ENCODE assay signal across 1 cellular context in genomic region chr6:135192256-135193174, GRCh38.
TF ChIP-seq lines count a peak whose summit lies in the region.

No MANE protein-coding gene starts in this region.

TF ChIP-seq in K562, 482 proteins besides CTCF, POLR2A, EP300 and RAD21 (continued from another document and continues in another):
- TF ChIP-seq, protein P1, sequence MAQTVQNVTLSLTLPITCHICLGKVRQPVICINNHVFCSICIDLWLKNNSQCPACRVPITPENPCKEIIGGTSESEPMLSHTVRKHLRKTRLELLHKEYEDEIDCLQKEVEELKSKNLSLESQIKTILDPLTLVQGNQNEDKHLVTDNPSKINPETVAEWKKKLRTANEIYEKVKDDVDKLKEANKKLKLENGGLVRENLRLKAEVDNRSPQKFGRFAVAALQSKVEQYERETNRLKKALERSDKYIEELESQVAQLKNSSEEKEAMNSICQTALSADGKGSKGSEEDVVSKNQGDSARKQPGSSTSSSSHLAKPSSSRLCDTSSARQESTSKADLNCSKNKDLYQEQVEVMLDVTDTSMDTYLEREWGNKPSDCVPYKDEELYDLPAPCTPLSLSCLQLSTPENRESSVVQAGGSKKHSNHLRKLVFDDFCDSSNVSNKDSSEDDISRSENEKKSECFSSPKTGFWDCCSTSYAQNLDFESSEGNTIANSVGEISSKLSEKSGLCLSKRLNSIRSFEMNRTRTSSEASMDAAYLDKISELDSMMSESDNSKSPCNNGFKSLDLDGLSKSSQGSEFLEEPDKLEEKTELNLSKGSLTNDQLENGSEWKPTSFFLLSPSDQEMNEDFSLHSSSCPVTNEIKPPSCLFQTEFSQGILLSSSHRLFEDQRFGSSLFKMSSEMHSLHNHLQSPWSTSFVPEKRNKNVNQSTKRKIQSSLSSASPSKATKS (CRISPR knock-in tag; IDR thresholded peaks at IDR 0.05), result peak; percentile 29; the same call in 1 of the 2 replicates
- TF ChIP-seq, protein P2, sequence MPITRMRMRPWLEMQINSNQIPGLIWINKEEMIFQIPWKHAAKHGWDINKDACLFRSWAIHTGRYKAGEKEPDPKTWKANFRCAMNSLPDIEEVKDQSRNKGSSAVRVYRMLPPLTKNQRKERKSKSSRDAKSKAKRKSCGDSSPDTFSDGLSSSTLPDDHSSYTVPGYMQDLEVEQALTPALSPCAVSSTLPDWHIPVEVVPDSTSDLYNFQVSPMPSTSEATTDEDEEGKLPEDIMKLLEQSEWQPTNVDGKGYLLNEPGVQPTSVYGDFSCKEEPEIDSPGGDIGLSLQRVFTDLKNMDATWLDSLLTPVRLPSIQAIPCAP (CRISPR knock-in tag; IDR thresholded peaks at IDR 0.05; ENCODE audit: borderline replicate concordance), result no peak
- TF ChIP-seq, protein P3, sequence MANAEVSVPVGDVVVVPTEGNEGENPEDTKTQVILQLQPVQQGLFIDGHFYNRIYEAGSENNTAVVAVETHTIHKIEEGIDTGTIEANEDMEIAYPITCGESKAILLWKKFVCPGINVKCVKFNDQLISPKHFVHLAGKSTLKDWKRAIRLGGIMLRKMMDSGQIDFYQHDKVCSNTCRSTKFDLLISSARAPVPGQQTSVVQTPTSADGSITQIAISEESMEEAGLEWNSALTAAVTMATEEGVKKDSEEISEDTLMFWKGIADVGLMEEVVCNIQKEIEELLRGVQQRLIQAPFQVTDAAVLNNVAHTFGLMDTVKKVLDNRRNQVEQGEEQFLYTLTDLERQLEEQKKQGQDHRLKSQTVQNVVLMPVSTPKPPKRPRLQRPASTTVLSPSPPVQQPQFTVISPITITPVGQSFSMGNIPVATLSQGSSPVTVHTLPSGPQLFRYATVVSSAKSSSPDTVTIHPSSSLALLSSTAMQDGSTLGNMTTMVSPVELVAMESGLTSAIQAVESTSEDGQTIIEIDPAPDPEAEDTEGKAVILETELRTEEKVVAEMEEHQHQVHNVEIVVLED (CRISPR knock-in tag; IDR thresholded peaks at IDR 0.05), result no peak
- no peak for TF ChIP-seq POLR2B (IDR thresholded peaks at IDR 0.05; ENCODE audit: low read depth, partially characterized antibody)
- TF ChIP-seq THAP12 (CRISPR knock-in tag; IDR thresholded peaks at IDR 0.05), result 0 out of 2 replicates have a peak, but pooled peaks have one; percentile 37
- TF ChIP-seq ZNF668 (CRISPR knock-in tag; IDR thresholded peaks at IDR 0.05), result no peak; the same call in 1 of the 2 replicates
- TF ChIP-seq TBP (optimal IDR thresholded peaks at IDR 0.05; ENCODE audit: low read depth, low read length), result peak; percentile 76
- no peak for TF ChIP-seq ZNF263 (CRISPR knock-in tag; IDR thresholded peaks at IDR 0.05; ENCODE audit: borderline replicate concordance)
- no peak for TF ChIP-seq ELF4 (CRISPR knock-in tag; IDR thresholded peaks at IDR 0.05)
- 0 out of 2 replicates have a peak, but pooled peaks have one; percentile 16 for TF ChIP-seq ZBTB40 (IDR thresholded peaks at IDR 0.05)
- TF ChIP-seq ZBTB40 (CRISPR knock-in tag; IDR thresholded peaks at IDR 0.05), result no peak
- TF ChIP-seq U2AF2 (optimal IDR thresholded peaks at IDR 0.05; ENCODE audit: low read depth, low read length), result no peak
- no peak for TF ChIP-seq DNMT1 (IDR thresholded peaks at IDR 0.05)
- TF ChIP-seq ZNF143 (CRISPR knock-in tag; IDR thresholded peaks at IDR 0.05), result no peak
- TF ChIP-seq ARID4B (CRISPR knock-in tag; IDR thresholded peaks at IDR 0.05), result no peak
- no peak for TF ChIP-seq ZNF174 (CRISPR knock-in tag; IDR thresholded peaks at IDR 0.05)
- TF ChIP-seq RBM34 (IDR thresholded peaks at IDR 0.05; ENCODE audit: borderline replicate concordance, insufficient read depth, low read length), result no peak
- TF ChIP-seq ARHGAP35 (IDR thresholded peaks at IDR 0.05; ENCODE audit: partially characterized antibody), result no peak
- 0 out of 2 replicates have a peak, but pooled peaks have one; percentile 55 for TF ChIP-seq ZBTB17 (CRISPR knock-in tag; IDR thresholded peaks at IDR 0.05)
- TF ChIP-seq TAF1 (IDR thresholded peaks at IDR 0.05; ENCODE audit: control insufficient read depth, extremely low read depth, insufficient read depth, low read length, severe bottlenecking), result no peak
- TF ChIP-seq ZFPM2 (CRISPR knock-in tag; IDR thresholded peaks at IDR 0.05), result no peak
- TF ChIP-seq EGR1 (conservative IDR thresholded peaks at IDR 0.05), result no peak
- no peak for TF ChIP-seq CEBPG (CRISPR knock-in tag; IDR thresholded peaks at IDR 0.05)
- TF ChIP-seq CEBPG (tag; conservative IDR thresholded peaks at IDR 0.05 in 1 of 2, IDR thresholded peaks at IDR 0.05 in 1 of 2), result no peak
- TF ChIP-seq NELFE (IDR thresholded peaks at IDR 0.05; ENCODE audit: insufficient read depth, insufficient read length), result no peak
- no peak for TF ChIP-seq PHTF2 (CRISPR knock-in tag; IDR thresholded peaks at IDR 0.05)
- no peak for TF ChIP-seq ATF7 (IDR thresholded peaks at IDR 0.05)
- 0 out of 4 replicates have a peak, but pooled peaks have one; percentile 6 to 29 for TF ChIP-seq TEAD1 (CRISPR knock-in tag; IDR thresholded peaks at IDR 0.05)
- no peak for TF ChIP-seq SAP30 (IDR thresholded peaks at IDR 0.05; ENCODE audit: borderline replicate concordance, insufficient read depth, low read depth, low read length, poor library complexity, severe bottlenecking)
- TF ChIP-seq, protein P4, sequence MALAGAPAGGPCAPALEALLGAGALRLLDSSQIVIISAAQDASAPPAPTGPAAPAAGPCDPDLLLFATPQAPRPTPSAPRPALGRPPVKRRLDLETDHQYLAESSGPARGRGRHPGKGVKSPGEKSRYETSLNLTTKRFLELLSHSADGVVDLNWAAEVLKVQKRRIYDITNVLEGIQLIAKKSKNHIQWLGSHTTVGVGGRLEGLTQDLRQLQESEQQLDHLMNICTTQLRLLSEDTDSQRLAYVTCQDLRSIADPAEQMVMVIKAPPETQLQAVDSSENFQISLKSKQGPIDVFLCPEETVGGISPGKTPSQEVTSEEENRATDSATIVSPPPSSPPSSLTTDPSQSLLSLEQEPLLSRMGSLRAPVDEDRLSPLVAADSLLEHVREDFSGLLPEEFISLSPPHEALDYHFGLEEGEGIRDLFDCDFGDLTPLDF (CRISPR knock-in tag; IDR thresholded peaks at IDR 0.05), result no peak
- no peak for TF ChIP-seq ZNF583 (CRISPR knock-in tag; IDR thresholded peaks at IDR 0.05)
- no peak for TF ChIP-seq BCL6 (CRISPR knock-in tag; IDR thresholded peaks at IDR 0.05)
- TF ChIP-seq NR4A1 (CRISPR knock-in tag; IDR thresholded peaks at IDR 0.05), result no peak
- no peak; the same call in 1 of the 2 replicates for TF ChIP-seq NR4A1 (tag; IDR thresholded peaks at IDR 0.05)
- no peak for TF ChIP-seq ZKSCAN1 (IDR thresholded peaks at IDR 0.05; ENCODE audit: low read depth, low read length)
- TF ChIP-seq SMAD3 (CRISPR knock-in tag; conservative IDR thresholded peaks at IDR 0.05), result no peak
- 0 out of 2 replicates have a peak, but pooled peaks have one; percentile 13 for TF ChIP-seq POLR2G (IDR thresholded peaks at IDR 0.05; ENCODE audit: low read depth, low read length)
- no peak for TF ChIP-seq ETV6 (IDR thresholded peaks at IDR 0.05; ENCODE audit: borderline replicate concordance in 1 of 2, low read depth in 2 of 2, low read length in 1 of 2)
- TF ChIP-seq ETV6 (CRISPR knock-in tag; IDR thresholded peaks at IDR 0.05; ENCODE audit: borderline replicate concordance), result no peak
